In the genomic region with DNA sequence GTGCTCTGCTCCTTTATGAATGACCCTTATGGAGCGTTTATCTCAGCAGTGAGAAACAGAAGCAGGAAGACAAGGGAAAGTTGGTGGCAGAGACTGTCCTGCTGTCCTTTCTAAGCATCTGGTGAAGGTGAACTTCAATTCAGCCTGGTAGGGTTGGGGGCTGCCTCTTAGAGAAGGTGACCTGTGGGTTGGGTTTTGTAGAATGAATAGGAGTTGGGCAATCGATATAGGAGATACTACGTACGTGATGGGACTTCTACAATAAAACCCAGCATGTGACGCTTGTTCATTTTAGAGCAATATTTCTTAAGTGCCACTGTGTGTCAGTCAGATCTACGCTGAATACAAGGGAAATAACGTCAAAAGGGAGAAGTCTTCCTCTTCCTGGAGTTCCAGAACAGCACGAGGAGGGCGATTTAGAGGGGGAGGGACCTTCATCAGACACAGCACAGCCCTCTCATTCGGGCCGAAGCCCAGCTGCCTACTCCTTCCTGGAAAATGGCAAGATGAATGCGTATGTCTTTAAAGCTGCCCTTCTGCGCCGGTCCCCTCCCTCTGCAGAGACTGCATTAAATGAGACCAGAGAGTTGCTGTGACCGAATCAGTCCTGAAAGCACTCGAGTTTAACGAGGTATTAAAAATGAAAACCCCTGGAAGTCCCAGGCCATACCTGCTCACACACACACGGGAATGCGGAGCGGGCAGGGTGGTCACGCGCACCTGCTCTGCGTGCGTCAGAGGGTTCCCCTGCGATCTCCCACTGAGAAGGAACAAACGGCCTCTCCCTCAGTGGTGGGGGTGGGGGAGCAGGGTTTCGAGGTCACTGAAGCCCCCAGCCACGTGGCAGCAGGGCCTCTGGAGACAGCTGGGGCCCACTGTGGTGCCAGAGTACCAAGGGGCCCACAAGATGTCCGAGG, we compare ENCODE assay signal across 13 cellular contexts.
DNase-seq lines count a peak whose midpoint lies in the region; TF ChIP-seq lines count a peak whose summit lies in the region.
"Had no signal": no experiment of that assay in that cellular context is flagged by ENCODE, and none has a peak within 500 bp of the region (broad histone marks: within the 10 kb centered on the region; RNA-seq: fewer than 3 reads in every experiment).

No MANE protein-coding gene starts in this region.

- H3K4me3 ChIP-seq in DOHH2 (ENCODE audit: low read length) (peak overlapping the region; percentile 59), OCI-LY3 (ENCODE audit: low read length) (peak overlapping the region; percentile 67), mesenchymal stem cell (ENCODE audit: insufficient read depth in 1 of 2, low read depth in 1 of 2, low read length in 2 of 2) (no peak overlapping the region)
- H3K4me3 ChIP-seq: HAP-1 had no signal

- intact Hi-C loops in posterior cingulate gyrus (cut with DNase I) = no loop called here

- H3K14ac ChIP-seq in mesenchymal stem cell (ENCODE audit: low read length in 2 of 2) = no peak overlapping the region

- peaks cover 41% of the 10 kb centered on the region for H3K79me1 ChIP-seq in mesenchymal stem cell (replicated peaks; ENCODE audit: low read length, poor library complexity, severe bottlenecking)

- no peak overlapping the region for H4K91ac ChIP-seq in mesenchymal stem cell (ENCODE audit: low read length)

- no peaks in the 10 kb centered on the region for H3K9me3 ChIP-seq in DOHH2 (ENCODE audit: control insufficient read depth, insufficient read depth, low read length)
- H3K9me3 ChIP-seq in OCI-LY3 (ENCODE audit: insufficient read depth, low read length) = no peaks in the 10 kb centered on the region
- H3K9me3 ChIP-seq in mesenchymal stem cell (ENCODE audit: control insufficient read depth, low read length) = no peaks in the 10 kb centered on the region
- H3K9me3 ChIP-seq: BE2C, HAP-1 had no signal

- TF ChIP-seq CTCF in DOHH2 (IDR thresholded peaks at IDR 0.05; ENCODE audit: low read depth, low read length, poor library complexity, severe bottlenecking) (no peak), GM20000 (IDR thresholded peaks at IDR 0.05; ENCODE audit: extremely low read depth, missing control alignments) (no peak), OCI-LY3 (IDR thresholded peaks at IDR 0.05; ENCODE audit: low read depth, low read length) (peak; percentile 14; the same call in 1 of the 2 replicates)

- no peak overlapping the region for H3K4ac ChIP-seq in mesenchymal stem cell (ENCODE audit: low read depth in 1 of 2, low read length in 2 of 2)

- 86% methylated on average over 29 of the region's 29 CpGs for WGBS in mesenchymal stem cell

- DNase-seq in GM20000 (ENCODE audit: low spot score) (peak; percentile 66), mesenchymal stem cell (no peak), DMS 273 treated with DMSO at 0.1 percent for 48 hours (lab: John Stamatoyannopoulos, UW) (no peak), posterior cingulate gyrus (no peak), hepatic stellate cell (ENCODE audit: low spot score) (no peak)
- DNase-seq in stimulated activated CD8-positive, alpha-beta memory T cell treated with anti-CD3 and anti-CD28 coated beads, Interleukin-4, amount 100 ng/mL, for 48 hours = no peak
- DNase-seq: activated CD4-positive, CD25-positive, alpha-beta regulatory T cell treated with anti-CD3 and anti-CD28 coated beads, Interleukin-2, amount 50 U/mL, for 72 hours; BE2C; NCI-H1105 treated with DMSO at 0.1 percent for 48 hours; stimulated activated CD4-positive, alpha-beta T cell treated with anti-CD3 and anti-CD28 coated beads, Interleukin-4, amount 100 ng/mL, for 1 hour had no signal

- no peak overlapping the region for H2BK120ac ChIP-seq in mesenchymal stem cell (ENCODE audit: low read depth, low read length)

- no peaks in the 10 kb centered on the region for H3K9me2 ChIP-seq in DOHH2 (replicated peaks; ENCODE audit: control insufficient read depth, low read length)

- no peak overlapping the region for H3K18ac ChIP-seq in mesenchymal stem cell (ENCODE audit: low read depth in 1 of 2, low read length in 2 of 2)

- H4K20me1 ChIP-seq in DOHH2 (ENCODE audit: control insufficient read depth, insufficient read depth, low read depth, low read length) (no peaks in the 10 kb centered on the region), OCI-LY3 (ENCODE audit: insufficient read depth, low read length) (peaks cover 6% of the 10 kb centered on the region)

- H3K9ac ChIP-seq in OCI-LY3 (ENCODE audit: low read length) (peak overlapping the region; percentile 58), mesenchymal stem cell (ENCODE audit: low read length) (no peak overlapping the region)

- no peaks in the 10 kb centered on the region for H3K79me2 ChIP-seq in DOHH2 (ENCODE audit: control insufficient read depth, low read length)
- H3K79me2 ChIP-seq in OCI-LY3 (ENCODE audit: low read length) = peaks cover 15% of the 10 kb centered on the region; the same call in 1 of the 2 replicates

- peak overlapping the region in 1 of 2 experiments; percentile 74 for H3K23ac ChIP-seq in mesenchymal stem cell (ENCODE audit: low read length in 2 of 2)

- peak overlapping the region; percentile 10 for H2AK5ac ChIP-seq in mesenchymal stem cell (ENCODE audit: low read length, severe bottlenecking)

- H3K4me1 ChIP-seq in DOHH2 (ENCODE audit: control insufficient read depth, low read length) (peaks cover 32% of the 10 kb centered on the region), OCI-LY3 (ENCODE audit: low read length) (peaks cover 48% of the 10 kb centered on the region), mesenchymal stem cell (ENCODE audit: control insufficient read depth, insufficient read depth, low read depth, low read length) (peaks cover 41% of the 10 kb centered on the region)

- H3K36me3 ChIP-seq in DOHH2 (ENCODE audit: control insufficient read depth, low read length) (no peaks in the 10 kb centered on the region; the same call in 1 of the 2 replicates), OCI-LY3 (replicated peaks; ENCODE audit: low read depth, low read length) (peaks cover 7% of the 10 kb centered on the region), mesenchymal stem cell (ENCODE audit: control insufficient read depth in 1 of 2, insufficient read depth in 2 of 2, low read depth in 1 of 2, low read length in 2 of 2) (peaks cover 5 to 52% of the 10 kb centered on the region in 2 experiments)
- H3K36me3 ChIP-seq: HAP-1 had no signal

- H2BK5ac ChIP-seq in mesenchymal stem cell (ENCODE audit: low read depth, low read length, poor library complexity, severe bottlenecking) = no peak overlapping the region

- peak overlapping the region; percentile 47 for H3K27ac ChIP-seq in DOHH2 (ENCODE audit: low read depth, low read length)
- H3K27ac ChIP-seq in OCI-LY3 (ENCODE audit: low read length) = peak overlapping the region; percentile 65
- H3K27ac ChIP-seq in mesenchymal stem cell (ENCODE audit: low read length, poor library complexity, severe bottlenecking) = no peak overlapping the region

- no peak overlapping the region for H4K8ac ChIP-seq in mesenchymal stem cell (ENCODE audit: low read length)

- peaks cover 3% of the 10 kb centered on the region; the same call in 1 of the 2 replicates for H3F3A ChIP-seq in DOHH2 (ENCODE audit: control insufficient read depth, insufficient read depth)

- no peaks in the 10 kb centered on the region for H3K27me3 ChIP-seq in DOHH2 (ENCODE audit: control insufficient read depth, low read length)
- no peaks in the 10 kb centered on the region for H3K27me3 ChIP-seq in OCI-LY3 (ENCODE audit: low read depth, low read length)
- H3K27me3 ChIP-seq in mesenchymal stem cell (ENCODE audit: control insufficient read depth in 1 of 2, insufficient read depth in 1 of 2, low read length in 2 of 2) = no peaks in the 10 kb centered on the region
- H3K27me3 ChIP-seq: BE2C had no signal

- H3K4me2 ChIP-seq in DOHH2 (ENCODE audit: low read length) = peak overlapping the region; percentile 67
- peak overlapping the region; percentile 93 for H3K4me2 ChIP-seq in OCI-LY3 (ENCODE audit: low read length)
- H3K4me2 ChIP-seq in mesenchymal stem cell (ENCODE audit: low read length, poor library complexity, severe bottlenecking) = no peak overlapping the region

- H2AFZ ChIP-seq in OCI-LY3 (ENCODE audit: low read depth, low read length) (no peak overlapping the region), mesenchymal stem cell (ENCODE audit: low read depth, low read length) (no peak overlapping the region)

- H2BK15ac ChIP-seq in mesenchymal stem cell (ENCODE audit: low read depth, poor library complexity, severe bottlenecking) = no peak overlapping the region

- H2BK12ac ChIP-seq in mesenchymal stem cell (ENCODE audit: low read length in 2 of 2) = no peak overlapping the region

Comparison
In these comparisons a context has a peak if more than half of its experiments do, and no peak if none do; other contexts are left out.
1. H3K4me3 ChIP-seq: peak in DOHH2 (single experiment) and OCI-LY3 (single experiment); none in mesenchymal stem cell (0 of 2).